ENCODE assay signal across 8 cellular contexts in the genomic region with DNA sequence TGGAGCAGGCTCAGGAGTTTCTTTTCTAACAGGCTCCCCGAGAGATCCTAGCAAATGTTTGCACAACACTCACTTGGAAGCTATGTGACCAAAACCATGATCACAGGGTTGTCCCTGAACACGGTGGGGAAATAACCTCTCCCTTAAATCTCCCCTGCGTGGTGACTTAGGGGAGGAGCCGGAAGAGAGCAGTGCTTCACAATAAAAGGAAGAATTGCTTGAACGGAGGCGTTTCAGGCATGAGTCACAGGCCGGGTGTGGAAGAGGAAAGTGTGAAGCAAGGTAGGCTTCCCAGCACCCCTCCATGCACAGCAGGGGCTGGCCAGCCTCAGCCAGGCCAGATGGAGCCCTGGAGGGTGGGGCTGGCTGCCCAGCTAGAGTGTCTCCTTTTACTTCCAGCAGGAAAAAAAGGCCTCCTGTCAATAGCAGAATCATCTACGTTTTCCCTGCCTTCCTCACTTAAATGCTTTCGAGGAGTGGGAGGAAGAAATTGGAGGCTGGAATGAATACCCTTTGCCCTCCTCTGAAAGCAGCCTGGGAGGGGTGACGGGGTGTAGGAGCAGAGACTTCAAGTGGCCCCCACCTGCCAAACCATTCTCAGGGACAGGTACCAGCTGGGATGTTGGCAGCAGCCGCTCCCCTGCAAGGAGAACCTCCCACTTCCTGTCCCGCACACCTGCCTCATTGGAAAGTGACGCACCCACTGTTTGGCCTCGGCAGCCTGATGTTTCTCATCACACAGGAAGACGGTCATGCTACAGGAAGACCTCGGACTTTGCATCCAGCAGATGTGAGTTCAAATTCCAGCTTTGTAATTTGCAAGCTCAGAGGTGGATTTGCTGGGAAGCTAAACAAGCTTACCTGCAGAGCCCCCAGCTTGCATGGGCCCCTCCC. TPM values are rescaled to one million over a fixed set of nuclear protein-coding genes. Genes with fewer than 3 reads are reported as not detected.
DNase-seq lines count a peak whose midpoint lies in the region; ATAC-seq, FAIRE-seq and TF ChIP-seq lines count a peak whose summit lies in the region.

No MANE protein-coding gene starts in this region.

- H3K9ac ChIP-seq in liver (ENCODE audit: low read depth in 1 of 2, low read length in 2 of 2), result no peak overlapping the region

- TF ChIP-seq CTCF in activated B cell treated with CpG ODN at 0.5 μM for 24 hours (IDR thresholded peaks at IDR 0.05), result no peak
- TF ChIP-seq CTCF in liver (IDR thresholded peaks at IDR 0.05; ENCODE audit: low read depth, low read length, missing input control), result no peak
- TF ChIP-seq CTCF in D721Med (IDR thresholded peaks at IDR 0.05; ENCODE audit: insufficient read depth, missing control alignments), result no peak

- CTCF ChIA-PET in activated B cell treated with CpG ODN at 0.5 μM for 24 hours (lab: Charles Lee), result interaction anchor here (1.0 kb wide), 1 partner anchor 40 kb away, joined by 3 read pairs; no protein-coding TSS in a partner anchor

- peaks cover 0 to 2% (median under 1%) of the 10 kb centered on the region in 4 donors for H3K9me3 ChIP-seq in liver (ENCODE audit: control insufficient read depth in 4 of 4, low read length in 3 of 4)

- DNase-seq in NCI-H2081 treated with DMSO at 0.1 percent for 48 hours (lab: John Stamatoyannopoulos, UW), result peak; percentile 86
- DNase-seq in activated B cell treated with CpG ODN at 0.5 μM for 24 hours, result peak; percentile 34
- DNase-seq in central memory CD4-positive, alpha-beta T cell, result peak; percentile 87
- peak; percentile 59 for DNase-seq in stimulated activated CD8-positive, alpha-beta memory T cell treated with anti-CD3 and anti-CD28 coated beads, Interleukin-12 subunit alpha, Interleukin-12 subunit beta, amount 100 ng/mL, for 24 hours (ENCODE audit: extremely low read depth)
- no peak for DNase-seq in D721Med (ENCODE audit: insufficient read length, low spot score)

- H3K4me3 Mint-ChIP-seq in activated B cell treated with CpG ODN at 0.5 μM for 24 hours, result peak overlapping the region; percentile 16

- no peak for FAIRE-seq in D721Med (lab: Jason Lieb, UNC)

- H3K27ac Mint-ChIP-seq in activated B cell treated with CpG ODN at 0.5 μM for 24 hours, result peak overlapping the region; percentile 54

- peaks cover 3% of the 10 kb centered on the region for H3K27me3 Mint-ChIP-seq in activated B cell treated with CpG ODN at 0.5 μM for 24 hours

- POLR2A ChIA-PET in activated B cell treated with CpG ODN at 0.5 μM for 24 hours (lab: Charles Lee), result interaction anchor here (0.9 to 1.9 kb wide), 7 partner anchors 9 to 586 kb away, joined by 3 to 6 read pairs (median 4); no protein-coding TSS in a partner anchor

- no peak for TF ChIP-seq RAD21 in liver (IDR thresholded peaks at IDR 0.05)

- peak; percentile 87 for ATAC-seq in GM18498 (IDR thresholded peaks at IDR 0.05; ENCODE audit: unreplicated experiment)
- peak; percentile 75 for ATAC-seq in HG02938 (IDR thresholded peaks at IDR 0.05; ENCODE audit: unreplicated experiment)
- ATAC-seq in activated B cell treated with CpG ODN at 0.5 μM for 24 hours (ENCODE audit: low read depth), result peak; percentile 96

- no peaks in the 10 kb centered on the region for H3K36me3 Mint-ChIP-seq in activated B cell treated with CpG ODN at 0.5 μM for 24 hours (ENCODE audit: low read depth)

- peaks cover 22% of the 10 kb centered on the region for H3K4me1 Mint-ChIP-seq in activated B cell treated with CpG ODN at 0.5 μM for 24 hours

- intact Hi-C loops in activated B cell treated with CpG ODN at 0.5 μM for 24 hours (cut with micrococcal nuclease), result loop anchor here (1.0 kb wide), 2 partner anchors 9 to 29 kb away; no protein-coding TSS in a partner anchor

- no peaks in the 10 kb centered on the region for H3K36me3 ChIP-seq in liver (ENCODE audit: control insufficient read depth in 4 of 4, insufficient read depth in 3 of 4, low read depth in 1 of 4, low read length in 3 of 4)

- H3K27me3 ChIP-seq in liver (ENCODE audit: control insufficient read depth in 4 of 4, insufficient read depth in 4 of 4, low read length in 3 of 4), result no peaks in the 10 kb centered on the region

- peak overlapping the region in 1 of 2 donors; percentile 39 for H3K27ac ChIP-seq in liver (ENCODE audit: low read depth in 1 of 2, low read length in 2 of 2)

- no peaks in the 10 kb centered on the region for H3K9me3 Mint-ChIP-seq in activated B cell treated with CpG ODN at 0.5 μM for 24 hours

- H3K4me1 ChIP-seq in liver (ENCODE audit: control insufficient read depth in 4 of 4, insufficient read depth in 4 of 4, low read length in 3 of 4), result peaks cover 0 to 4% (median 0%) of the 10 kb centered on the region in 4 donors

- 33% methylated on average over 16 of the region's 16 CpGs for WGBS in liver

- no peak overlapping the region for H3K4me3 ChIP-seq in liver (ENCODE audit: low read depth in 1 of 3, low read length in 3 of 3)

TF ChIP-seq in liver, 16 proteins besides CTCF, POLR2A, EP300 and RAD21:
- TF ChIP-seq, protein P1, sequence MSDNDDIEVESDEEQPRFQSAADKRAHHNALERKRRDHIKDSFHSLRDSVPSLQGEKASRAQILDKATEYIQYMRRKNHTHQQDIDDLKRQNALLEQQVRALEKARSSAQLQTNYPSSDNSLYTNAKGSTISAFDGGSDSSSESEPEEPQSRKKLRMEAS (IDR thresholded peaks at IDR 0.05), result no peak
- TF ChIP-seq FOXA1 (IDR thresholded peaks at IDR 0.05) (no peak), SP1 (IDR thresholded peaks at IDR 0.05) (peak; percentile 7), RXRA (IDR thresholded peaks at IDR 0.05) (no peak), FOXA2 (IDR thresholded peaks at IDR 0.05) (no peak), JUND (IDR thresholded peaks at IDR 0.05) (peak; percentile 37 to 41), TAF1 (conservative IDR thresholded peaks at IDR 0.05) (no peak), EGR1 (IDR thresholded peaks at IDR 0.05; ENCODE audit: low read depth in 2 of 2) (no peak), HNF4G (IDR thresholded peaks at IDR 0.05) (peak; percentile 22), YY1 (IDR thresholded peaks at IDR 0.05) (no peak), NR2F2 (IDR thresholded peaks at IDR 0.05) (no peak), HNF4A (conservative IDR thresholded peaks at IDR 0.05) (peak; percentile 33 to 74), GABPA (IDR thresholded peaks at IDR 0.05 in 1 of 2, conservative IDR thresholded peaks at IDR 0.05 in 1 of 2) (no peak)
- TF ChIP-seq, protein P2, sequence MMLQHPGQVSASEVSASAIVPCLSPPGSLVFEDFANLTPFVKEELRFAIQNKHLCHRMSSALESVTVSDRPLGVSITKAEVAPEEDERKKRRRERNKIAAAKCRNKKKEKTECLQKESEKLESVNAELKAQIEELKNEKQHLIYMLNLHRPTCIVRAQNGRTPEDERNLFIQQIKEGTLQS (IDR thresholded peaks at IDR 0.05), result no peak
- TF ChIP-seq, protein P3, sequence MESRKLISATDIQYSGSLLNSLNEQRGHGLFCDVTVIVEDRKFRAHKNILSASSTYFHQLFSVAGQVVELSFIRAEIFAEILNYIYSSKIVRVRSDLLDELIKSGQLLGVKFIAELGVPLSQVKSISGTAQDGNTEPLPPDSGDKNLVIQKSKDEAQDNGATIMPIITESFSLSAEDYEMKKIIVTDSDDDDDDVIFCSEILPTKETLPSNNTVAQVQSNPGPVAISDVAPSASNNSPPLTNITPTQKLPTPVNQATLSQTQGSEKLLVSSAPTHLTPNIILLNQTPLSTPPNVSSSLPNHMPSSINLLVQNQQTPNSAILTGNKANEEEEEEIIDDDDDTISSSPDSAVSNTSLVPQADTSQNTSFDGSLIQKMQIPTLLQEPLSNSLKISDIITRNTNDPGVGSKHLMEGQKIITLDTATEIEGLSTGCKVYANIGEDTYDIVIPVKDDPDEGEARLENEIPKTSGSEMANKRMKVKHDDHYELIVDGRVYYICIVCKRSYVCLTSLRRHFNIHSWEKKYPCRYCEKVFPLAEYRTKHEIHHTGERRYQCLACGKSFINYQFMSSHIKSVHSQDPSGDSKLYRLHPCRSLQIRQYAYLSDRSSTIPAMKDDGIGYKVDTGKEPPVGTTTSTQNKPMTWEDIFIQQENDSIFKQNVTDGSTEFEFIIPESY (IDR thresholded peaks at IDR 0.05), result no peak
- TF ChIP-seq, protein P4, sequence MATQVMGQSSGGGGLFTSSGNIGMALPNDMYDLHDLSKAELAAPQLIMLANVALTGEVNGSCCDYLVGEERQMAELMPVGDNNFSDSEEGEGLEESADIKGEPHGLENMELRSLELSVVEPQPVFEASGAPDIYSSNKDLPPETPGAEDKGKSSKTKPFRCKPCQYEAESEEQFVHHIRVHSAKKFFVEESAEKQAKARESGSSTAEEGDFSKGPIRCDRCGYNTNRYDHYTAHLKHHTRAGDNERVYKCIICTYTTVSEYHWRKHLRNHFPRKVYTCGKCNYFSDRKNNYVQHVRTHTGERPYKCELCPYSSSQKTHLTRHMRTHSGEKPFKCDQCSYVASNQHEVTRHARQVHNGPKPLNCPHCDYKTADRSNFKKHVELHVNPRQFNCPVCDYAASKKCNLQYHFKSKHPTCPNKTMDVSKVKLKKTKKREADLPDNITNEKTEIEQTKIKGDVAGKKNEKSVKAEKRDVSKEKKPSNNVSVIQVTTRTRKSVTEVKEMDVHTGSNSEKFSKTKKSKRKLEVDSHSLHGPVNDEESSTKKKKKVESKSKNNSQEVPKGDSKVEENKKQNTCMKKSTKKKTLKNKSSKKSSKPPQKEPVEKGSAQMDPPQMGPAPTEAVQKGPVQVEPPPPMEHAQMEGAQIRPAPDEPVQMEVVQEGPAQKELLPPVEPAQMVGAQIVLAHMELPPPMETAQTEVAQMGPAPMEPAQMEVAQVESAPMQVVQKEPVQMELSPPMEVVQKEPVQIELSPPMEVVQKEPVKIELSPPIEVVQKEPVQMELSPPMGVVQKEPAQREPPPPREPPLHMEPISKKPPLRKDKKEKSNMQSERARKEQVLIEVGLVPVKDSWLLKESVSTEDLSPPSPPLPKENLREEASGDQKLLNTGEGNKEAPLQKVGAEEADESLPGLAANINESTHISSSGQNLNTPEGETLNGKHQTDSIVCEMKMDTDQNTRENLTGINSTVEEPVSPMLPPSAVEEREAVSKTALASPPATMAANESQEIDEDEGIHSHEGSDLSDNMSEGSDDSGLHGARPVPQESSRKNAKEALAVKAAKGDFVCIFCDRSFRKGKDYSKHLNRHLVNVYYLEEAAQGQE (IDR thresholded peaks at IDR 0.05), result no peak

RNA-seq across cellular contexts. Expression of a gene that starts 30.1 kb away (rescaled TPM):
- total RNA-seq in activated B cell treated with CpG ODN at 0.5 μM for 24 hours (197 and 227 TPM in 2 replicates), liver (10 to 100 TPM; 48.2 to 52.3 TPM)
- 10 to 100 TPM; 33.5 to 39.6 TPM for polyA plus RNA-seq in liver
